Comparison of ENCODE assay signal across 17 cellular contexts in the genomic region with DNA sequence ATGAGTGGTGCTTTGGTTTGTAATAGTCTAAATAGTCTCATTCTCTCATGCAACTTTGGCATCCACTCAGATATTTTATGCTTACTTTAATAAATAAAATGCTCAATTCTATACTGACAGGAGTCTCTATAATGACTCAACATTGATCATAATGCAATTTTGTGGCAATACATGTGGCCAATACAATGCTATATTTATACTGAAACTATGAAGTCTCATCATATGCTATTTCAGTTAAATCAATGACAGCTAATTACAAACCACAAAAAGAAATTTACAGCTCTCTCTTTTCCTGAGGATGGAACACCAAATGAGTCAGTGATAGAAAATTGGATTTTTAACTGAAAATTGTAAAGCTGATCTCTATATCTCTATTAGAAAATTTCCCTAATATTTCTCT.
"Had no signal": no experiment of that assay in that cellular context is flagged by ENCODE, and none has a peak within 500 bp of the region (broad histone marks: within the 10 kb centered on the region; RNA-seq: fewer than 3 reads in every experiment).

No MANE protein-coding gene starts in this region.

- DNase-seq: activated CD4-positive, alpha-beta T cell treated with anti-CD3 and anti-CD28 coated beads for 36 hours; activated CD8-positive, alpha-beta memory T cell treated with anti-CD3 and anti-CD28 coated beads, Interleukin-2, amount 50 U/mL, for 4 hours; activated CD8-positive, alpha-beta T cell treated with anti-CD3 and anti-CD28 coated beads for 36 hours; activated naive CD8-positive, alpha-beta T cell treated with anti-CD3 and anti-CD28 coated beads, Interleukin-2, amount 10 ng/mL, durations not matched to agents 7 days and 5 days; activated T-cell treated with anti-CD3 and anti-CD28 coated beads, Interleukin-2, amount 50 U/mL, for 72 hours; immature natural killer cell; left colon; naive thymus-derived CD4-positive, alpha-beta T cell; stimulated activated CD4-positive, alpha-beta T cell treated with anti-CD3 and anti-CD28 coated beads, Interleukin-1b, Interleukin-23, amount 100 ng/mL, for 48 hours; T-helper 9 cell; WERI-Rb-1 had no signal

- H3K27me3 Mint-ChIP-seq: activated CD4-positive, alpha-beta T cell treated with anti-CD3 and anti-CD28 coated beads for 36 hours; activated CD8-positive, alpha-beta T cell treated with anti-CD3 and anti-CD28 coated beads for 36 hours; activated naive CD8-positive, alpha-beta T cell treated with anti-CD3 and anti-CD28 coated beads, Interleukin-2, amount 10 ng/mL, durations not matched to agents 7 days and 5 days; stimulated activated naive B cell treated with anti-CD40 and anti-IgM and Interleukin-4, amounts not matched to agents 10 μg/mL and 1 μg/mL and 100 μg/mL, for 72 hours had no signal

- H3K27ac ChIP-seq: right atrium auricular region, tibial nerve, WERI-Rb-1 had no signal

- H3K4me3 Mint-ChIP-seq: activated CD4-positive, alpha-beta T cell treated with anti-CD3 and anti-CD28 coated beads for 36 hours; activated CD8-positive, alpha-beta T cell treated with anti-CD3 and anti-CD28 coated beads for 36 hours; activated naive CD8-positive, alpha-beta T cell treated with anti-CD3 and anti-CD28 coated beads, Interleukin-2, amount 10 ng/mL, durations not matched to agents 7 days and 5 days; activated T-cell treated with anti-CD3 and anti-CD28 coated beads, Interleukin-2, amount 50 U/mL, for 72 hours; endodermal cell; immature natural killer cell; naive thymus-derived CD4-positive, alpha-beta T cell; stimulated activated naive B cell treated with anti-CD40 and anti-IgM and Interleukin-4, amounts not matched to agents 10 μg/mL and 1 μg/mL and 100 μg/mL, for 72 hours had no signal

- H3K27me3 ChIP-seq: right atrium auricular region, tibial nerve had no signal

- H3K27ac Mint-ChIP-seq: activated CD4-positive, alpha-beta T cell treated with anti-CD3 and anti-CD28 coated beads for 36 hours; activated CD8-positive, alpha-beta T cell treated with anti-CD3 and anti-CD28 coated beads for 36 hours; activated naive CD8-positive, alpha-beta T cell treated with anti-CD3 and anti-CD28 coated beads, Interleukin-2, amount 10 ng/mL, durations not matched to agents 7 days and 5 days; activated T-cell treated with anti-CD3 and anti-CD28 coated beads, Interleukin-2, amount 50 U/mL, for 72 hours; endodermal cell; immature natural killer cell; naive thymus-derived CD4-positive, alpha-beta T cell; stimulated activated naive B cell treated with anti-CD40 and anti-IgM and Interleukin-4, amounts not matched to agents 10 μg/mL and 1 μg/mL and 100 μg/mL, for 72 hours had no signal

- H3K9me3 Mint-ChIP-seq: activated CD8-positive, alpha-beta T cell treated with anti-CD3 and anti-CD28 coated beads for 36 hours; activated naive CD8-positive, alpha-beta T cell treated with anti-CD3 and anti-CD28 coated beads, Interleukin-2, amount 10 ng/mL, durations not matched to agents 7 days and 5 days; activated T-cell treated with anti-CD3 and anti-CD28 coated beads, Interleukin-2, amount 50 U/mL, for 72 hours; endodermal cell; immature natural killer cell; naive thymus-derived CD4-positive, alpha-beta T cell had no signal

- ATAC-seq: activated CD4-positive, alpha-beta T cell treated with anti-CD3 and anti-CD28 coated beads for 36 hours; activated CD8-positive, alpha-beta T cell treated with anti-CD3 and anti-CD28 coated beads for 36 hours; activated T-cell treated with anti-CD3 and anti-CD28 coated beads, Interleukin-2, amount 50 U/mL, for 72 hours; left colon; naive thymus-derived CD4-positive, alpha-beta T cell had no signal

- H3K4me2 ChIP-seq: smooth muscle cell had no signal

- H3K4me3 ChIP-seq: lung, right atrium auricular region, smooth muscle cell, tibial nerve had no signal

- H3K4me1 Mint-ChIP-seq: activated CD4-positive, alpha-beta T cell treated with anti-CD3 and anti-CD28 coated beads for 36 hours; activated naive CD8-positive, alpha-beta T cell treated with anti-CD3 and anti-CD28 coated beads, Interleukin-2, amount 10 ng/mL, durations not matched to agents 7 days and 5 days; immature natural killer cell had no signal
